In genomic region chr12:53295891-53296219, GRCh38 we compare ENCODE assay signal across 8 cellular contexts. TPM values are rescaled to one million over a fixed set of nuclear protein-coding genes. Genes with fewer than 3 reads are reported as not detected.
DNase-seq lines count a peak whose midpoint lies in the region; ATAC-seq, FAIRE-seq and TF ChIP-seq lines count a peak whose summit lies in the region.

No MANE protein-coding gene starts in this region.

- TF ChIP-seq CTCF in astrocyte (IDR thresholded peaks at IDR 0.05; ENCODE audit: insufficient read depth, low read depth, low read length) (no peak), left lung (IDR thresholded peaks at IDR 0.05) (no peak), thoracic aorta (IDR thresholded peaks at IDR 0.05) (no peak), GM13976 (IDR thresholded peaks at IDR 0.05; ENCODE audit: borderline replicate concordance, control extremely low read depth, extremely low read depth, insufficient read depth, missing control alignments) (no peak)

- peaks cover 10% of the 10 kb centered on the region for H3K36me3 Mint-ChIP-seq in astrocyte (ENCODE audit: low read depth, unreplicated experiment)

- H3K9ac ChIP-seq in astrocyte (ENCODE audit: low read length) = peak overlapping the region; percentile 96

- H3K9me3 ChIP-seq in astrocyte (ENCODE audit: insufficient read depth, low read depth, low read length) = no peaks in the 10 kb centered on the region
- no peaks in the 10 kb centered on the region for H3K9me3 ChIP-seq in left lung
- no peaks in the 10 kb centered on the region for H3K9me3 ChIP-seq in thoracic aorta

- no peak for FAIRE-seq in astrocyte (lab: Jason Lieb, UNC)

- H3K4me2 ChIP-seq in astrocyte (ENCODE audit: low read length) = peak overlapping the region; percentile 89

- peak overlapping the region; percentile 98 for H3K4me3 ChIP-seq in astrocyte (ENCODE audit: insufficient read depth, low read depth, low read length)
- H3K4me3 ChIP-seq in left lung = peak overlapping the region; percentile 65 to 75
- H3K4me3 ChIP-seq in thoracic aorta = peak overlapping the region; percentile 77

- peak overlapping the region; percentile 100 for H3K4me3 Mint-ChIP-seq in astrocyte (ENCODE audit: unreplicated experiment)

- peak; percentile 44 for DNase-seq in DMS53 (lab: John Stamatoyannopoulos, UW)
- no peak for DNase-seq in DMS53 treated with DMSO at 0.1 percent for 48 hours (lab: John Stamatoyannopoulos, UW; ENCODE audit: unreplicated experiment)
- DNase-seq in astrocyte (ENCODE audit: low read depth) = no peak
- no peak for DNase-seq in left lung
- DNase-seq in thoracic aorta (ENCODE audit: low spot score) = no peak
- no peak for DNase-seq in effector CD4-positive, alpha-beta T cell
- DNase-seq in ureter (ENCODE audit: low spot score) = no peak
- no peak for DNase-seq in GM13976 (ENCODE audit: low spot score)

- peak overlapping the region; percentile 92 for H2AFZ ChIP-seq in astrocyte (ENCODE audit: low read depth, low read length)

- in situ Hi-C loops in GM13976 (cut with MboI; ENCODE audit: low sequenced_read_pairs, unreplicated experiment) = no loop called here

- no peaks in the 10 kb centered on the region for H4K20me1 ChIP-seq in astrocyte (ENCODE audit: insufficient read depth, low read length)

- H3K9me3 Mint-ChIP-seq in astrocyte (ENCODE audit: unreplicated experiment) = no peaks in the 10 kb centered on the region

- H3K27me3 Mint-ChIP-seq in astrocyte (ENCODE audit: low read depth, unreplicated experiment) = no peaks in the 10 kb centered on the region

- ATAC-seq in left lung (peak; percentile 1), thoracic aorta (ENCODE audit: insufficient number of reproducible peaks, low FRiP score, low read depth) (no peak)

- intact Hi-C loops in left lung (cut with DNase I) = no loop called here

- H3K4me1 ChIP-seq in astrocyte (ENCODE audit: insufficient read depth, low read length) = peaks cover 37% of the 10 kb centered on the region
- H3K4me1 ChIP-seq in left lung = peaks cover 25 to 57% of the 10 kb centered on the region in 2 donors
- peaks cover 28 to 53% of the 10 kb centered on the region in 2 donors for H3K4me1 ChIP-seq in thoracic aorta (ENCODE audit: control insufficient read depth in 1 of 2, low read depth in 2 of 2)

- H3K27ac ChIP-seq in astrocyte (ENCODE audit: low read depth, low read length) (peak overlapping the region; percentile 87), left lung (peak overlapping the region; percentile 88 to 92), thoracic aorta (peak overlapping the region; percentile 70 to 85)

- peak overlapping the region; percentile 97 for H3K27ac Mint-ChIP-seq in astrocyte (ENCODE audit: unreplicated experiment)

- H3K27me3 ChIP-seq in astrocyte (ENCODE audit: insufficient read depth, low read length) (no peaks in the 10 kb centered on the region), left lung (no peaks in the 10 kb centered on the region), thoracic aorta (replicated peaks; ENCODE audit: insufficient read depth) (no peaks in the 10 kb centered on the region)

- peaks cover 22% of the 10 kb centered on the region for H3K4me1 Mint-ChIP-seq in astrocyte (ENCODE audit: low read depth, unreplicated experiment)

- peaks cover 12% of the 10 kb centered on the region for H3K36me3 ChIP-seq in astrocyte (ENCODE audit: insufficient read depth, low read length)
- peaks cover 0 to 12% of the 10 kb centered on the region in 2 donors for H3K36me3 ChIP-seq in left lung
- H3K36me3 ChIP-seq in thoracic aorta = no peaks in the 10 kb centered on the region

- H3K79me2 ChIP-seq in astrocyte (ENCODE audit: insufficient read depth, low read length) = peaks cover 39% of the 10 kb centered on the region

RNA-seq across cellular contexts. Expression of gene PFDN5, which starts 0.5 kb away (rescaled TPM):
- total RNA-seq in astrocyte (279 and 281 TPM in 2 replicates), left lung (100 to 1,000 TPM; 321 to 370 TPM), thoracic aorta (100 to 1,000 TPM; 305 to 445 TPM), ureter (468 TPM)

RNA-seq across cellular contexts. Expression of gene MYG1, which starts 3.6 kb away (rescaled TPM):
- total RNA-seq in astrocyte = 37.8 and 40.9 TPM in 2 replicates
- total RNA-seq in left lung = 10 to 100 TPM; 27.7 to 45.2 TPM
- total RNA-seq in thoracic aorta = 10 to 100 TPM; 23.4 to 49.4 TPM
- total RNA-seq in ureter = 50.0 TPM

RNA-seq across cellular contexts. Expression of gene AAAS, which starts 25.6 kb away (rescaled TPM):
- 40.8 and 44.4 TPM in 2 replicates for total RNA-seq in astrocyte
- 10 to 100 TPM; 44.0 to 51.2 TPM for total RNA-seq in left lung
- 10 to 100 TPM; 43.2 to 64.2 TPM for total RNA-seq in thoracic aorta
- total RNA-seq in ureter = 44.1 TPM

RNA-seq across cellular contexts. Expression of gene ESPL1, which starts 27.8 kb away (rescaled TPM):
- total RNA-seq in astrocyte (1.2 and 2.0 TPM in 2 replicates), left lung (1 to 10 TPM; 2.8 to 4.1 TPM), thoracic aorta (under 1 TPM; 0.78 to 0.95 TPM), ureter (2.3 TPM)

RNA-seq across cellular contexts. Expression of gene SP7, which starts 40.3 kb away (rescaled TPM):
- total RNA-seq in astrocyte (not detected in 2 replicates), left lung (under 1 TPM in 1 of 2 donors, not detected in 1; 0.64 TPM), thoracic aorta (not detected), ureter (not detected)
